In the genomic region with DNA sequence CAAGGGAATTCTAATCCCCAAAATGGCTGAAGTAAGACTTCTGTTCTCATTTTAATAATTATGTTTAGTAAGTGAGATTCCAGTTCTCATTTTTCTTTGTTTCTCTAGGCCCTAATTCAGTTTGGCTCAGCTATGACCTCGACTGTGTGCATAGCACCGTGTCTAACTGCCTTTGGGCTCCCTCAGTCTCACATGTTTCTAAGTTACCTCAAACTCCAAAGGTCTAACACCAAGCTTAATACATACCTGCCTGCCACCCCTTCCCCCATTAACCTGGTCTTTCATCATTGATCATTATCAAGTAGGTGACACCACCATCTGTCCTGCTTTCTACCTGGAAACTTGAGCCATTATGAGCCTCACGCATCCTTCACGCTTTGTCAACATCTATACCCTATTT, we compare ENCODE assay signal across 19 cellular contexts.
"Had no signal": no experiment of that assay in that cellular context is flagged by ENCODE, and none has a peak within 500 bp of the region (broad histone marks: within the 10 kb centered on the region; RNA-seq: fewer than 3 reads in every experiment).

No MANE protein-coding gene starts in this region.

- H3K9me3 ChIP-seq: esophagus muscularis mucosa, gastrocnemius medialis, heart right ventricle, mucosa of descending colon, neutrophil, right atrium auricular region, sigmoid colon, testis, tibial nerve had no signal

- H3K4me3 ChIP-seq: esophagus muscularis mucosa, gastrocnemius medialis, heart right ventricle, mucosa of descending colon, right atrium auricular region, sigmoid colon, skin epidermis, testis, tibial nerve had no signal

- DNase-seq: effector memory CD8-positive, alpha-beta T cell; gastrocnemius medialis; heart right ventricle; hypothalamus; left cardiac atrium; mucosa of descending colon; naive thymus-derived CD8-positive, alpha-beta T cell; sigmoid colon; stimulated activated CD4-positive, alpha-beta T cell treated with anti-CD3 and anti-CD28 coated beads, Interleukin-2, amount 100 ng/mL, for 24 hours; stimulated activated CD4-positive, alpha-beta T cell treated with anti-CD3 and anti-CD28 coated beads, Interleukin-4, amount 100 ng/mL, for 4 hours; stimulated activated naive B cell treated with anti-CD40 and anti-IgM and Interleukin-4, amounts not matched to agents 10 μg/mL and 1 μg/mL and 100 μg/mL, for 72 hours; stimulated activated naive CD8-positive, alpha-beta T cell treated with anti-CD3 and anti-CD28 coated beads, Interleukin-15, amount 100 ng/mL, for 72 hours; testis had no signal

- H3K27me3 ChIP-seq: esophagus muscularis mucosa, gastrocnemius medialis, heart right ventricle, neutrophil, right atrium auricular region, sigmoid colon, testis, tibial nerve had no signal

- H3K27ac ChIP-seq: epithelial cell of prostate, esophagus muscularis mucosa, gastrocnemius medialis, heart right ventricle, neutrophil, right atrium auricular region, sigmoid colon, skin epidermis, testis, tibial nerve had no signal

- H3K36me3 ChIP-seq: esophagus muscularis mucosa, gastrocnemius medialis, heart right ventricle, neutrophil, right atrium auricular region, sigmoid colon, tibial nerve had no signal

- H3K4me1 ChIP-seq: gastrocnemius medialis, heart right ventricle, right atrium auricular region had no signal
